In the genomic region with DNA sequence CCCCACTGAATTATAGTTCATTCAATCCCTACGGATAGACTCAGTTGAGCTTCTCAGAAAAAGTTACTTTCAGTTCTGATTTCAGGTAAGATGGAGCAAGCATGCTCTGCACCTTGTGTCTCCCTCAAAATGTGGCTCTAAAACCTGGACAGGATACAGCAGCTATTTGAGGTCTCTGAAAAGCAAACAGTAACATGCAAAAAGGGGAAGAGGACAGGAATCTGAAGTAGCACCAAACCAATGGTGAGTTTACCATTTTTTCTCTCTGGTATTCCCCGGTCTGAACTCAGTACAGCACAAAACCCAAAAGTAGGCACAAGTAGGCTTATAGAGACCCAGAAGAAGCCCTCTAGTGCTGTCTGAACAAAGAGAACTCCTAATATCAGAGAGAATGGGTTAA, we compare ENCODE assay signal across 20 cellular contexts. TPM values are rescaled to one million over a fixed set of nuclear protein-coding genes. Genes with fewer than 3 reads are reported as not detected.
A peak's percentile ranks its signal among the peaks of the same experiment; 100 is the strongest.
DNase-seq lines count a peak whose midpoint lies in the region; ATAC-seq, FAIRE-seq and TF ChIP-seq lines count a peak whose summit lies in the region.
"Had no signal": no experiment of that assay in that cellular context is flagged by ENCODE, and none has a peak within 500 bp of the region (broad histone marks: within the 10 kb centered on the region; RNA-seq: fewer than 3 reads in every experiment).

No MANE protein-coding gene starts in this region.

- ATAC-seq in GM19438 (IDR thresholded peaks at IDR 0.05; ENCODE audit: low read depth, unreplicated experiment): peak; percentile 86
- peak; percentile 79 for ATAC-seq in HG02852 (IDR thresholded peaks at IDR 0.05; ENCODE audit: unreplicated experiment)
- no peak for ATAC-seq in HG03025 (IDR thresholded peaks at IDR 0.05; ENCODE audit: low FRiP score, unreplicated experiment)
- no peak for ATAC-seq in gastroesophageal sphincter
- ATAC-seq: Panc1 had no signal

- WGBS in gastroesophageal sphincter (ENCODE audit: low coverage in 1 of 2), 2 donors: 65 to 82% methylated on average over 2 of the region's 2 CpGs

- TF ChIP-seq EP300 in gastroesophageal sphincter (IDR thresholded peaks at IDR 0.05): no peak

- no peak for FAIRE-seq in GM12891 (lab: Jason Lieb, UNC)
- FAIRE-seq: urothelium cell line had no signal

- H3K27ac ChIP-seq in HL-60 (replicated peaks) (peak overlapping the region; percentile 17), gastroesophageal sphincter (no peak overlapping the region)
- H3K27ac ChIP-seq: esophagus squamous epithelium had no signal

- TF ChIP-seq POLR2A in GM12891 (IDR thresholded peaks at IDR 0.05; ENCODE audit: low read depth, low read length) (no peak), erythroblast (IDR thresholded peaks at IDR 0.05; ENCODE audit: low read length) (no peak), gastroesophageal sphincter (IDR thresholded peaks at IDR 0.05) (no peak)

- TF ChIP-seq CTCF in HL-60 (IDR thresholded peaks at IDR 0.05; ENCODE audit: insufficient read depth, low read length): no peak
- no peak for TF ChIP-seq CTCF in gastroesophageal sphincter (IDR thresholded peaks at IDR 0.05)

- peaks cover 0 to 63% of the 10 kb centered on the region in 2 donors for H3K36me3 ChIP-seq in gastroesophageal sphincter

- H3K9me3 ChIP-seq in gastroesophageal sphincter: peaks cover 0 to 8% (median 0%) of the 10 kb centered on the region in 3 donors

- H3K4me1 ChIP-seq in gastroesophageal sphincter: no peaks in the 10 kb centered on the region
- H3K4me1 ChIP-seq: esophagus squamous epithelium had no signal

- DNase-seq in GM12891 (ENCODE audit: insufficient read length, low spot score): no peak
- no peak for DNase-seq in HL-60 (ENCODE audit: low read depth in 1 of 2, low spot score in 1 of 2)
- DNase-seq in Kasumi-1 (lab: John Stamatoyannopoulos, UW): no peak
- DNase-seq in erythroblast (lab: John Stamatoyannopoulos, UW): no peak
- DNase-seq: ACHN; activated B cell treated with CpG ODN at 0.5 μM for 24 hours; activated naive CD4-positive, alpha-beta T cell treated with Interleukin-2 at 50 U/mL for 16 hours; esophagus squamous epithelium; KG1; midbrain; NCI-H187; NCI-H69; occipital lobe; SW 1271 had no signal

- H3K27me3 ChIP-seq in HL-60 (ENCODE audit: insufficient read depth, poor library complexity, severe bottlenecking) (no peaks in the 10 kb centered on the region), gastroesophageal sphincter (no peaks in the 10 kb centered on the region)
- H3K27me3 ChIP-seq: esophagus squamous epithelium had no signal

- no peak overlapping the region for H3K4me3 ChIP-seq in HL-60 (replicated peaks; ENCODE audit: insufficient read depth, low read length)
- H3K4me3 ChIP-seq in gastroesophageal sphincter: no peak overlapping the region
- H3K4me3 ChIP-seq: esophagus squamous epithelium had no signal

TF ChIP-seq in GM12891, 5 proteins besides CTCF, POLR2A, EP300 and RAD21:
- TF ChIP-seq POLR2AphosphoS5 (IDR thresholded peaks at IDR 0.05; ENCODE audit: low read depth, low read length) (no peak), SPI1 (IDR thresholded peaks at IDR 0.05; ENCODE audit: low read depth, low read length) (peak; percentile 25; the same call in 1 of the 2 replicates)

RNA-seq across cellular contexts. Expression of a gene that starts 34.1 kb away (rescaled TPM):
- polyA plus RNA-seq in GM12891 (2012; ENCODE audit: low read depth, missing spikeins): 14.6 TPM
- total RNA-seq in gastroesophageal sphincter: 10 to 100 TPM; 33.0 to 44.4 (median 34.8) TPM

Comparison
In these comparisons a context has a peak if more than half of its experiments do, and no peak if none do; other contexts are left out.
1. ATAC-seq: peak in GM19438 (single experiment) and HG02852 (single experiment); none in HG03025 (single experiment) and gastroesophageal sphincter (single experiment).